26 cellular contexts compared by ENCODE assay signal in the genomic region with DNA sequence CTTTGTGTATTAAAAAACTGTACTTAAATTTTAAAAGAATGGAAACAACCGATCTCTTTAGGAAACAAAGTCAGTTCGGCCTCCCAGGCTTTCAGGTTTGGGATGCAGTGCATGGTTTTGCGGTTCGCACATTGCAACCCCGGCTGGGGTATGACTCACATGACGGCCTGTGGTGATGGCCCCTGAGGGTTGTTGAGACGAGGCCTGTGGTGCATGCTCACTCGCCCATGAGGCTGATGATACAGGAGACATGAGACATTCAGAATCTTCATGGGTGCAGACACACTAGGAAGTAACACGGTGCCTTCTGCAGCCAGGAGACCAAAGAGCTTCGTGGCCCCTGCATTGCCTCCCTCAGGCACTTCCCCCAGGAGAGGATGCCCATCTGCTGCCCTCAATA.
"Had no signal": no experiment of that assay in that cellular context is flagged by ENCODE, and none has a peak within 500 bp of the region (broad histone marks: within the 10 kb centered on the region; RNA-seq: fewer than 3 reads in every experiment).

No MANE protein-coding gene starts in this region.

- FAIRE-seq: small intestine, urothelium cell line had no signal

- H3K9me3 ChIP-seq: neutrophil, ovary, psoas muscle, right lobe of liver, sigmoid colon, stomach, thoracic aorta, thyroid gland, tibial nerve, upper lobe of left lung, vagina had no signal

- H3K27ac ChIP-seq: neutrophil, ovary, parathyroid adenoma, psoas muscle, right lobe of liver, sigmoid colon, stomach, thoracic aorta, thyroid gland, tibial nerve, upper lobe of left lung, vagina had no signal

- H3K9ac ChIP-seq: parathyroid adenoma had no signal

- H3K4me1 ChIP-seq: parathyroid adenoma, psoas muscle, right lobe of liver, sigmoid colon, stomach, thyroid gland, tibial nerve, upper lobe of left lung, vagina had no signal

- H3K27me3 ChIP-seq: neutrophil, ovary, right lobe of liver, sigmoid colon, stomach, thyroid gland, tibial nerve, upper lobe of left lung, vagina had no signal

- ATAC-seq: natural killer cell treated with Interleukin-12 subunit alpha and Interleukin-12 subunit beta and Interleukin-15 and Interleukin-18, amount 100 ng/mL, for 72 hours; psoas muscle; right cardiac atrium; right lobe of liver; stimulated activated effector memory CD8-positive, alpha-beta T cell treated with anti-CD3 and anti-CD28 coated beads, Interleukin-12 subunit alpha, Interleukin-12 subunit beta, amount 100 ng/mL, for 72 hours; stimulated activated naive B cell treated with anti-CD40 and anti-IgM and Interleukin-4, amounts not matched to agents 10 μg/mL and 1 μg/mL and 100 μg/mL, for 72 hours had no signal

- H3K4me3 ChIP-seq: ovary, psoas muscle, right lobe of liver, sigmoid colon, stomach, thoracic aorta, thyroid gland, tibial nerve, upper lobe of left lung, vagina had no signal

- H3K36me3 ChIP-seq: neutrophil, ovary, right lobe of liver, sigmoid colon, stomach, thoracic aorta, thyroid gland, tibial nerve, upper lobe of left lung, vagina had no signal

- H2AFZ ChIP-seq: parathyroid adenoma had no signal

- DNase-seq: nephron progenitor cell; nucleus accumbens; ovary; psoas muscle; right cardiac atrium; right lobe of liver; sigmoid colon; small intestine; stimulated activated CD4-positive, alpha-beta T cell treated with anti-CD3 and anti-CD28 coated beads, Interleukin-15, amount 100 ng/mL, for 24 hours; stimulated activated CD4-positive, alpha-beta T cell treated with anti-CD3 and anti-CD28 coated beads, Interleukin-2, amount 100 ng/mL, for 24 hours; stimulated activated CD4-positive, alpha-beta T cell treated with anti-CD3 and anti-CD28 coated beads, Interleukin-2, amount 100 ng/mL, for 48 hours; stimulated activated CD4-positive, alpha-beta T cell treated with anti-CD3 and anti-CD28 coated beads, Interleukin-4, amount 100 ng/mL, for 24 hours; stimulated activated naive B cell treated with anti-CD40 and anti-IgM and Interleukin-4, amounts not matched to agents 10 μg/mL and 1 μg/mL and 100 μg/mL, for 72 hours; stimulated activated naive CD4-positive, alpha-beta T cell treated with Interleukin-2 at 50 U/mL for 16 hours; stomach; thyroid gland; trophoblast cell; upper lobe of left lung had no signal
